In the genomic region with DNA sequence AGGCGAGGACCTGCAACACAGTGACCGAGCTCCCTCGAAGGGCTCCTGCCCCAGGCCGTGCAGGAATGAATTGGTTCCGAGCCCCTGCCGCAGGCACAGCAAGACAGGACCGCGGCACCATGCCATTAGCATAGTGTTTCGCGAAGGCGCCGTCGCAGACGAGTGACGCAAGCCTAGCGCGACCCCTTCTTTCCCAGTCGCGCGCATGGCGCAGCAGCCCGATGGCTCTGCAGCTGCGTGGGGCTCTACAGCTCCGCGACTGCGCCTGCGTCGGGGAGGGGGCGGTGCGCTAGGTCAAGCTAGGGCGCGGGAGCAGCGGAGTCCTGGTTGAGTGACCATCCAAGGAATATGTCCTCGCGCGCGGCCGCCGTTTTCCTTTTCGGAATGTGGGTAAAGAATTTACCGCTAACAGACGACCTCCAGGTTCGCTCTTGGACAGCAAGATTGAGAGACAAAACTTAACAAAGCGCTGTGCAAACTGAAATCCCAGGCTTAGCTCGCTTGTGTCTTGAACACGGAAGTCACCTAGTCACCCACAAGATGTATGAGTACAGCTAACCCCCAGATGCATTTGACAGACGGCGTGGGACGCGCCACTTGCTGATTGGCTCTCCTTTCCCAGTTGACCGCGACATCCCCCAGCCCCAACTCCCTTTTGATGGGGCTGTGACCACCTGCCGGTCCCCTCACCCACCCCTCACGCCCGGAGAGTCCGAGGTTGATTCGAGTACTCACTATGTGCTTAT, we compare ENCODE assay signal across 1 cellular context.
TF ChIP-seq lines count a peak whose summit lies in the region.

TSS of gene TRMT61B (minus strand) at position 164 of the 746 bp plus-strand sequence. CDS start at position 132, 32 bp downstream.

TF ChIP-seq in HCT116, 20 proteins besides CTCF, POLR2A, EP300 and RAD21 (continued from another document):
- TF ChIP-seq ATF3 (IDR thresholded peaks at IDR 0.05) = no peak
- no peak for TF ChIP-seq EZH2phosphoT487 (IDR thresholded peaks at IDR 0.05; ENCODE audit: borderline replicate concordance)
- no peak for TF ChIP-seq ZNF274 (IDR thresholded peaks at IDR 0.05; ENCODE audit: low read depth, low read length)
- no peak for TF ChIP-seq JUND (IDR thresholded peaks at IDR 0.05)
- peak; percentile 48; the same call in 1 of the 2 replicates for TF ChIP-seq ZFX (IDR thresholded peaks at IDR 0.05)
- TF ChIP-seq, protein P1, sequence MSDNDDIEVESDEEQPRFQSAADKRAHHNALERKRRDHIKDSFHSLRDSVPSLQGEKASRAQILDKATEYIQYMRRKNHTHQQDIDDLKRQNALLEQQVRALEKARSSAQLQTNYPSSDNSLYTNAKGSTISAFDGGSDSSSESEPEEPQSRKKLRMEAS (IDR thresholded peaks at IDR 0.05) = peak; percentile 99
